29 cellular contexts compared by ENCODE assay signal in the genomic region with DNA sequence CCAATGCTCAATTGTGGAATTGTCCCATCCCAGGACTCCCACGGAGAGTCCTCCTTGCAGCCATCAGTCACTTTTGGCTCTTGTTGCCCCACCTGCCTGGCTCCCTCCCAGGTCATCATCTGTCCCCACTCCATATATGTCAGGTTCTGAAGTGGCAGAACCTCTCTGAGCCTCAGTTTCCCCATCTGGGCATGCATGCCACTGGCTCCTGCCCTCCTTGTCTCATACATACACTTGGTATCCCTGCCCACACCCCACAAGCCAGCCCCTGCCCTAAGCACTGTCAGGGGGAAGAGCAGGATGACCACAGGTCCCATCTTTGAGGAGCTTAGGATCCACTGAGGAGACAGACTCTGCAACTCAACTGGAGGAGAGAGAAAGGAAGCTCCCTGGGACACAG.
"Had no signal": no experiment of that assay in that cellular context is flagged by ENCODE, and none has a peak within 500 bp of the region (broad histone marks: within the 10 kb centered on the region; RNA-seq: fewer than 3 reads in every experiment).

No MANE protein-coding gene starts in this region.

- H3K27ac ChIP-seq: adrenal gland, body of pancreas, colonic mucosa, epithelial cell of prostate, esophagus squamous epithelium, gastroesophageal sphincter, WERI-Rb-1 had no signal

- H3K4me3 ChIP-seq: adrenal gland, body of pancreas, colonic mucosa, esophagus squamous epithelium, gastroesophageal sphincter had no signal

- H3K27me3 ChIP-seq: adrenal gland, body of pancreas, colonic mucosa, esophagus squamous epithelium had no signal

- H3K36me3 ChIP-seq: adrenal gland, colonic mucosa, esophagus squamous epithelium, gastroesophageal sphincter, WERI-Rb-1 had no signal

- H3K27ac Mint-ChIP-seq: activated B cell treated with CpG ODN at 0.5 μM for 24 hours; activated CD8-positive, alpha-beta memory T cell treated with anti-CD3 and anti-CD28 coated beads, Interleukin-2, amount 10 ng/mL, durations not matched to agents 7 days and 5 days; activated CD8-positive, alpha-beta T cell treated with anti-CD3 and anti-CD28 coated beads, Interleukin-2, amount 10 ng/mL, durations not matched to agents 7 days and 5 days; activated naive CD4-positive, alpha-beta T cell treated with anti-CD3 and anti-CD28 coated beads for 36 hours; activated naive CD4-positive, alpha-beta T cell treated with anti-CD3 and anti-CD28 coated beads, Interleukin-2, amount 50 U/mL, for 24 hours; activated naive CD8-positive, alpha-beta T cell treated with anti-CD3 and anti-CD28 coated beads for 36 hours; activated naive CD8-positive, alpha-beta T cell treated with anti-CD3 and anti-CD28 coated beads, Interleukin-2, amount 50 U/mL, for 24 hours; activated T-cell treated with anti-CD3 and anti-CD28 coated beads, Interleukin-2, amount 50 U/mL, for 72 hours; T-helper 17 cell; T-helper 2 cell treated with Interferon-gamma antibody and Interleukin-4, amounts not matched to agents 5 μg/mL and 100 μg/mL, for 36 hours had no signal

- ATAC-seq: activated CD4-positive, CD25-positive, alpha-beta regulatory T cell treated with anti-CD3 and anti-CD28 coated beads, Interleukin-2, amount 50 U/mL, for 24 hours; activated CD8-positive, alpha-beta memory T cell treated with anti-CD3 and anti-CD28 coated beads, Interleukin-2, amount 10 ng/mL, durations not matched to agents 7 days and 5 days; activated CD8-positive, alpha-beta T cell treated with anti-CD3 and anti-CD28 coated beads, Interleukin-2, amount 10 ng/mL, durations not matched to agents 7 days and 5 days; activated naive CD8-positive, alpha-beta T cell treated with anti-CD3 and anti-CD28 coated beads, Interleukin-2, amount 50 U/mL, for 24 hours; activated T-cell treated with anti-CD3 and anti-CD28 coated beads, Interleukin-2, amount 50 U/mL, for 72 hours; body of pancreas; gastroesophageal sphincter; T-helper 17 cell had no signal

- H3K9me3 Mint-ChIP-seq: activated B cell treated with CpG ODN at 0.5 μM for 24 hours; activated naive CD4-positive, alpha-beta T cell treated with anti-CD3 and anti-CD28 coated beads for 36 hours; activated naive CD4-positive, alpha-beta T cell treated with anti-CD3 and anti-CD28 coated beads, Interleukin-2, amount 50 U/mL, for 24 hours; activated naive CD8-positive, alpha-beta T cell treated with anti-CD3 and anti-CD28 coated beads for 36 hours; activated naive CD8-positive, alpha-beta T cell treated with anti-CD3 and anti-CD28 coated beads, Interleukin-2, amount 50 U/mL, for 24 hours; activated T-cell treated with anti-CD3 and anti-CD28 coated beads, Interleukin-2, amount 50 U/mL, for 72 hours; T-helper 2 cell treated with Interferon-gamma antibody and Interleukin-4, amounts not matched to agents 5 μg/mL and 100 μg/mL, for 36 hours had no signal

- DNase-seq: activated B cell treated with CpG ODN at 0.5 μM for 24 hours; activated CD4-positive, alpha-beta T cell treated with anti-CD3 and anti-CD28 coated beads for 48 hours; activated CD4-positive, alpha-beta T cell treated with anti-CD3 and anti-CD28 coated beads, Interleukin-2, amount 50 U/mL, for 1 hour; activated CD4-positive, alpha-beta T cell treated with anti-CD3 and anti-CD28 coated beads, Interleukin-2, amount 50 U/mL, for 48 hours; activated CD8-positive, alpha-beta memory T cell treated with anti-CD3 and anti-CD28 coated beads, Interleukin-2, amount 10 ng/mL, durations not matched to agents 7 days and 5 days; activated CD8-positive, alpha-beta memory T cell treated with anti-CD3 and anti-CD28 coated beads, Interleukin-2, amount 50 U/mL, for 4 hours; activated CD8-positive, alpha-beta T cell treated with anti-CD3 and anti-CD28 coated beads, Interleukin-2, amount 10 ng/mL, durations not matched to agents 7 days and 5 days; activated naive CD4-positive, alpha-beta T cell treated with anti-CD3 and anti-CD28 coated beads for 36 hours; activated naive CD8-positive, alpha-beta T cell treated with anti-CD3 and anti-CD28 coated beads for 36 hours; activated naive CD8-positive, alpha-beta T cell treated with anti-CD3 and anti-CD28 coated beads, Interleukin-2, amount 50 U/mL, for 24 hours; activated T-cell treated with anti-CD3 and anti-CD28 coated beads, Interleukin-2, amount 50 U/mL, for 1 hour; activated T-cell treated with anti-CD3 and anti-CD28 coated beads, Interleukin-2, amount 50 U/mL, for 72 hours; adrenal gland; amygdala; body of pancreas; caudate nucleus; colonic mucosa; effector CD8-positive, alpha-beta T cell; esophagus squamous epithelium; foreskin melanocyte; T-helper 1 cell; T-helper 17 cell; T1000; WERI-Rb-1 had no signal

- H3K27me3 Mint-ChIP-seq: activated B cell treated with CpG ODN at 0.5 μM for 24 hours; activated naive CD8-positive, alpha-beta T cell treated with anti-CD3 and anti-CD28 coated beads, Interleukin-2, amount 50 U/mL, for 24 hours had no signal

- H3K4me1 Mint-ChIP-seq: activated B cell treated with CpG ODN at 0.5 μM for 24 hours; activated CD8-positive, alpha-beta memory T cell treated with anti-CD3 and anti-CD28 coated beads, Interleukin-2, amount 10 ng/mL, durations not matched to agents 7 days and 5 days; activated naive CD4-positive, alpha-beta T cell treated with anti-CD3 and anti-CD28 coated beads, Interleukin-2, amount 50 U/mL, for 24 hours; activated naive CD8-positive, alpha-beta T cell treated with anti-CD3 and anti-CD28 coated beads for 36 hours; activated naive CD8-positive, alpha-beta T cell treated with anti-CD3 and anti-CD28 coated beads, Interleukin-2, amount 50 U/mL, for 24 hours; T-helper 17 cell had no signal

- H3K4me1 ChIP-seq: adrenal gland, body of pancreas, colonic mucosa, esophagus squamous epithelium, gastroesophageal sphincter had no signal

- H3K9me3 ChIP-seq: adrenal gland, body of pancreas, colonic mucosa, esophagus squamous epithelium, gastroesophageal sphincter had no signal

- H3K4me3 Mint-ChIP-seq: activated B cell treated with CpG ODN at 0.5 μM for 24 hours; activated CD8-positive, alpha-beta memory T cell treated with anti-CD3 and anti-CD28 coated beads, Interleukin-2, amount 10 ng/mL, durations not matched to agents 7 days and 5 days; activated CD8-positive, alpha-beta T cell treated with anti-CD3 and anti-CD28 coated beads, Interleukin-2, amount 10 ng/mL, durations not matched to agents 7 days and 5 days; activated naive CD4-positive, alpha-beta T cell treated with anti-CD3 and anti-CD28 coated beads for 36 hours; activated naive CD4-positive, alpha-beta T cell treated with anti-CD3 and anti-CD28 coated beads, Interleukin-2, amount 50 U/mL, for 24 hours; activated naive CD8-positive, alpha-beta T cell treated with anti-CD3 and anti-CD28 coated beads for 36 hours; activated naive CD8-positive, alpha-beta T cell treated with anti-CD3 and anti-CD28 coated beads, Interleukin-2, amount 50 U/mL, for 24 hours; activated T-cell treated with anti-CD3 and anti-CD28 coated beads, Interleukin-2, amount 50 U/mL, for 72 hours; T-helper 17 cell; T-helper 2 cell treated with Interferon-gamma antibody and Interleukin-4, amounts not matched to agents 5 μg/mL and 100 μg/mL, for 36 hours had no signal

- H3K36me3 Mint-ChIP-seq: activated CD8-positive, alpha-beta memory T cell treated with anti-CD3 and anti-CD28 coated beads, Interleukin-2, amount 10 ng/mL, durations not matched to agents 7 days and 5 days; activated naive CD4-positive, alpha-beta T cell treated with anti-CD3 and anti-CD28 coated beads, Interleukin-2, amount 50 U/mL, for 24 hours; activated naive CD8-positive, alpha-beta T cell treated with anti-CD3 and anti-CD28 coated beads for 36 hours had no signal
